Comparison of ENCODE assay signal across 16 cellular contexts in genomic region chr2:31950946-31951562, GRCh38. TPM values are rescaled to one million over a fixed set of nuclear protein-coding genes. Genes with fewer than 3 reads are reported as not detected.
DNase-seq lines count a peak whose midpoint lies in the region; ATAC-seq lines count a peak whose summit lies in the region.
"Had no signal": no experiment of that assay in that cellular context is flagged by ENCODE, and none has a peak within 500 bp of the region (broad histone marks: within the 10 kb centered on the region; RNA-seq: fewer than 3 reads in every experiment).

No MANE protein-coding gene starts in this region.

- H3K9me3 Mint-ChIP-seq in activated naive CD4-positive, alpha-beta T cell treated with anti-CD3 and anti-CD28 coated beads, Interleukin-2, amount 50 U/mL, for 72 hours, result no peaks in the 10 kb centered on the region
- H3K9me3 Mint-ChIP-seq in activated naive CD4-positive, alpha-beta T cell treated with anti-CD3 and anti-CD28 coated beads, Interleukin-2, amount 10 ng/mL, durations not matched to agents 7 days and 5 days, result no peaks in the 10 kb centered on the region
- H3K9me3 Mint-ChIP-seq in activated naive CD8-positive, alpha-beta T cell treated with anti-CD3 and anti-CD28 coated beads for 36 hours, result no peaks in the 10 kb centered on the region
- no peaks in the 10 kb centered on the region for H3K9me3 Mint-ChIP-seq in stimulated activated naive CD8-positive, alpha-beta T cell treated with anti-CD3 and anti-CD28 coated beads, Interleukin-15, amount 100 ng/mL, for 72 hours

- no peak for DNase-seq in activated CD4-positive, CD25-positive, alpha-beta regulatory T cell treated with anti-CD3 and anti-CD28 coated beads, Interleukin-2, amount 50 U/mL, for 72 hours
- DNase-seq in activated naive CD4-positive, alpha-beta T cell treated with anti-CD3 and anti-CD28 coated beads, Interleukin-2, amount 50 U/mL, for 72 hours (ENCODE audit: low spot score in 2 of 2), result peak in 1 of 2 donors; percentile 22
- DNase-seq in activated naive CD4-positive, alpha-beta T cell treated with anti-CD3 and anti-CD28 coated beads, Interleukin-2, amount 10 ng/mL, durations not matched to agents 7 days and 5 days, result no peak
- DNase-seq in activated naive CD8-positive, alpha-beta T cell treated with anti-CD3 and anti-CD28 coated beads for 36 hours, result no peak
- no peak for DNase-seq in stimulated activated naive CD8-positive, alpha-beta T cell treated with anti-CD3 and anti-CD28 coated beads, Interleukin-15, amount 100 ng/mL, for 72 hours
- DNase-seq in DMS53 (lab: John Stamatoyannopoulos, UW) (no peak), NCI-H1694 (lab: John Stamatoyannopoulos, UW) (no peak)
- DNase-seq: DMS153, HCEC 1CT, IMR-90, NCI-H1930, NCI-H2171, NCI-H774 had no signal

- ATAC-seq in activated CD4-positive, CD25-positive, alpha-beta regulatory T cell treated with anti-CD3 and anti-CD28 coated beads, Interleukin-2, amount 50 U/mL, for 24 hours, result peak; percentile 53 to 94
- ATAC-seq in activated naive CD4-positive, alpha-beta T cell treated with anti-CD3 and anti-CD28 coated beads, Interleukin-2, amount 50 U/mL, for 72 hours, result peak; percentile 65 to 98
- ATAC-seq in stimulated activated naive CD8-positive, alpha-beta T cell treated with anti-CD3 and anti-CD28 coated beads, Interleukin-15, amount 100 ng/mL, for 72 hours, result peak; percentile 96
- ATAC-seq: Panc1, Right ventricle myocardium inferior had no signal

- H3K27me3 Mint-ChIP-seq in activated naive CD4-positive, alpha-beta T cell treated with anti-CD3 and anti-CD28 coated beads, Interleukin-2, amount 10 ng/mL, durations not matched to agents 7 days and 5 days, result no peaks in the 10 kb centered on the region
- H3K27me3 Mint-ChIP-seq in activated naive CD8-positive, alpha-beta T cell treated with anti-CD3 and anti-CD28 coated beads for 36 hours, result no peaks in the 10 kb centered on the region
- no peaks in the 10 kb centered on the region for H3K27me3 Mint-ChIP-seq in stimulated activated naive CD8-positive, alpha-beta T cell treated with anti-CD3 and anti-CD28 coated beads, Interleukin-15, amount 100 ng/mL, for 72 hours

- peaks cover 0 to 6% of the 10 kb centered on the region in 2 donors for H3K36me3 Mint-ChIP-seq in activated naive CD4-positive, alpha-beta T cell treated with anti-CD3 and anti-CD28 coated beads, Interleukin-2, amount 50 U/mL, for 72 hours
- peaks cover 20% of the 10 kb centered on the region for H3K36me3 Mint-ChIP-seq in activated naive CD4-positive, alpha-beta T cell treated with anti-CD3 and anti-CD28 coated beads, Interleukin-2, amount 10 ng/mL, durations not matched to agents 7 days and 5 days
- H3K36me3 Mint-ChIP-seq in activated naive CD8-positive, alpha-beta T cell treated with anti-CD3 and anti-CD28 coated beads for 36 hours, result peaks cover 14% of the 10 kb centered on the region

- H3K4me3 Mint-ChIP-seq in activated naive CD4-positive, alpha-beta T cell treated with anti-CD3 and anti-CD28 coated beads, Interleukin-2, amount 10 ng/mL, durations not matched to agents 7 days and 5 days, result no peak overlapping the region
- H3K4me3 Mint-ChIP-seq in activated naive CD8-positive, alpha-beta T cell treated with anti-CD3 and anti-CD28 coated beads for 36 hours, result no peak overlapping the region
- peak overlapping the region in 1 of 2 donors; percentile 34 for H3K4me3 Mint-ChIP-seq in stimulated activated naive CD8-positive, alpha-beta T cell treated with anti-CD3 and anti-CD28 coated beads, Interleukin-15, amount 100 ng/mL, for 72 hours

- H3K27ac Mint-ChIP-seq in activated naive CD4-positive, alpha-beta T cell treated with anti-CD3 and anti-CD28 coated beads, Interleukin-2, amount 50 U/mL, for 72 hours, result peak overlapping the region in 1 of 2 donors; percentile 45
- H3K27ac Mint-ChIP-seq in activated naive CD4-positive, alpha-beta T cell treated with anti-CD3 and anti-CD28 coated beads, Interleukin-2, amount 10 ng/mL, durations not matched to agents 7 days and 5 days, result no peak overlapping the region
- H3K27ac Mint-ChIP-seq in activated naive CD8-positive, alpha-beta T cell treated with anti-CD3 and anti-CD28 coated beads for 36 hours, result peak overlapping the region; percentile 51
- H3K27ac Mint-ChIP-seq in stimulated activated naive CD8-positive, alpha-beta T cell treated with anti-CD3 and anti-CD28 coated beads, Interleukin-15, amount 100 ng/mL, for 72 hours, result peak overlapping the region in 1 of 2 donors; percentile 83

- CTCF ChIA-PET in activated naive CD4-positive, alpha-beta T cell treated with anti-CD3 and anti-CD28 coated beads, Interleukin-2, amount 10 ng/mL, durations not matched to agents 7 days and 5 days (lab: Charles Lee), result no interaction called here

- H3K4me1 Mint-ChIP-seq in activated naive CD4-positive, alpha-beta T cell treated with anti-CD3 and anti-CD28 coated beads, Interleukin-2, amount 10 ng/mL, durations not matched to agents 7 days and 5 days, result peaks cover 7% of the 10 kb centered on the region
- H3K4me1 Mint-ChIP-seq in activated naive CD8-positive, alpha-beta T cell treated with anti-CD3 and anti-CD28 coated beads for 36 hours, result peaks cover 15% of the 10 kb centered on the region
- H3K4me1 Mint-ChIP-seq in stimulated activated naive CD8-positive, alpha-beta T cell treated with anti-CD3 and anti-CD28 coated beads, Interleukin-15, amount 100 ng/mL, for 72 hours, result peaks cover 18% of the 10 kb centered on the region

RNA-seq across cellular contexts. Expression of gene MEMO1, which starts 59.8 kb away (rescaled TPM):
- 10 to 100 TPM; 51.0 to 56.6 TPM for total RNA-seq in activated naive CD4-positive, alpha-beta T cell treated with anti-CD3 and anti-CD28 coated beads, Interleukin-2, amount 50 U/mL, for 72 hours
- total RNA-seq in activated naive CD8-positive, alpha-beta T cell treated with anti-CD3 and anti-CD28 coated beads for 36 hours, result 10 to 100 TPM; 62.2 to 62.8 TPM
